In the genomic region with DNA sequence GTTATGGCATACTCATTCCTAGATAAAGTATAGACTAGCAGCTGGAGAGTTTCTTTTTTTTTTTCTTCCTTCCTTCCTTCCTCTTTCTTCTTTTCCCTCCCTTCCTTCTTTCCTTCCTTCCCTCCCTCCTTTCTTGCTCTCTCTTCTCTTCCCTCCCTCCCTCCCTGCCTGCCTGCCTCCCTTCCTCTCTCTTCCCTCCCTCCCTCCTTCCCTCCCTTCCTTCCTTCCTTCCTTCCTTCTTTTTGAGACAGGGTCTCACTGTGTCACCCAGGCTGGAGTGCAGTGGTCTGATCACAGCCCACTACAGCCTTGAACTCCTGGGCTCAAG, we compare ENCODE assay signal across 13 cellular contexts. TPM values are rescaled to one million over a fixed set of nuclear protein-coding genes. Genes with fewer than 3 reads are reported as not detected.
DNase-seq lines count a peak whose midpoint lies in the region; ATAC-seq and TF ChIP-seq lines count a peak whose summit lies in the region.
"Had no signal": no experiment of that assay in that cellular context is flagged by ENCODE, and none has a peak within 500 bp of the region (broad histone marks: within the 10 kb centered on the region; RNA-seq: fewer than 3 reads in every experiment).

No MANE protein-coding gene starts in this region.

- peak overlapping the region; percentile 36 for H3K27ac ChIP-seq in Panc1 (ENCODE audit: low read length)
- peak overlapping the region; percentile 73 to 83 (median 80) for H3K27ac ChIP-seq in esophagus muscularis mucosa (replicated peaks in 1 of 4)
- peak overlapping the region; percentile 72 to 89 (median 78) for H3K27ac ChIP-seq in thyroid gland
- H3K27ac ChIP-seq: brain microvascular endothelial cell had no signal

- H3K27me3 ChIP-seq in Panc1 (ENCODE audit: control insufficient read depth, insufficient read depth, low read length) (no peaks in the 10 kb centered on the region), esophagus muscularis mucosa (no peaks in the 10 kb centered on the region), thyroid gland (no peaks in the 10 kb centered on the region)
- H3K27me3 ChIP-seq: brain microvascular endothelial cell had no signal

- TF ChIP-seq EP300 in esophagus muscularis mucosa (IDR thresholded peaks at IDR 0.05), result no peak

- H3K4me1 ChIP-seq in Panc1 (ENCODE audit: control insufficient read depth, insufficient read depth, low read length), result peaks cover 22% of the 10 kb centered on the region
- peaks cover 24 to 69% (median 59%) of the 10 kb centered on the region in 4 donors for H3K4me1 ChIP-seq in esophagus muscularis mucosa
- peaks cover 30 to 43% of the 10 kb centered on the region in 2 donors for H3K4me1 ChIP-seq in thyroid gland

- POLR2A ChIA-PET in Panc1 (lab: Charles Lee), result no interaction called here

- H3K36me3 Mint-ChIP-seq in nephron (ENCODE audit: low read depth), result peaks cover 5% of the 10 kb centered on the region
- H3K36me3 Mint-ChIP-seq: CD4-positive, alpha-beta memory T cell had no signal

- CTCF ChIA-PET in Panc1 (lab: Charles Lee), result no interaction called here

- ATAC-seq in Panc1, result no peak
- ATAC-seq in GM21737 (IDR thresholded peaks at IDR 0.05; ENCODE audit: unreplicated experiment), result no peak
- ATAC-seq in GM21423 (IDR thresholded peaks at IDR 0.05; ENCODE audit: unreplicated experiment), result no peak

- TF ChIP-seq POLR2A in esophagus muscularis mucosa (IDR thresholded peaks at IDR 0.05; ENCODE audit: low read depth) (no peak), thyroid gland (IDR thresholded peaks at IDR 0.05) (no peak)

- H3K4me3 ChIP-seq in Panc1 (ENCODE audit: low read depth in 2 of 2, low read length in 2 of 2) (no peak overlapping the region), esophagus muscularis mucosa (peak overlapping the region in 1 of 4 donors; percentile 5), thyroid gland (replicated peaks in 1 of 3) (no peak overlapping the region)

- no peaks in the 10 kb centered on the region for H3K27me3 Mint-ChIP-seq in nephron (ENCODE audit: low read depth)
- H3K27me3 Mint-ChIP-seq: CD4-positive, alpha-beta memory T cell had no signal

- DNase-seq in Panc1 (ENCODE audit: low read depth, low spot score) (no peak), esophagus muscularis mucosa (ENCODE audit: extremely low spot score) (no peak), thyroid gland (no peak), superior temporal gyrus (ENCODE audit: extremely low spot score) (no peak), NCI-H2029 treated with DMSO at 0.1 percent for 48 hours (lab: John Stamatoyannopoulos, UW) (no peak)
- DNase-seq: activated CD4-positive, alpha-beta T cell treated with anti-CD3 and anti-CD28 coated beads, Interleukin-2, amount 50 U/mL, for 4 hours; brain microvascular endothelial cell; CD4-positive, alpha-beta memory T cell; NCI-H1436 had no signal

- H3K9me3 ChIP-seq in Panc1 (ENCODE audit: control insufficient read depth, insufficient read depth, low read depth, low read length) (no peaks in the 10 kb centered on the region), esophagus muscularis mucosa (no peaks in the 10 kb centered on the region), thyroid gland (no peaks in the 10 kb centered on the region)

- in situ Hi-C loops in Panc1 (cut with HindIII; ENCODE audit: low pct_unique_long_range_greater_than_20kb, low sequenced_read_pairs), result no loop called here

- no TSS peak for BruUV-seq in Panc1 (replicated peaks; lab: Mats Ljungman, UMichigan)

- intact Hi-C loops in Panc1 (cut with micrococcal nuclease; ENCODE audit: unreplicated experiment), result no loop called here
- intact Hi-C loops in esophagus muscularis mucosa (cut with DNase I), result no loop called here
- intact Hi-C loops in thyroid gland (cut with DNase I), result no loop called here

- peaks cover 33% of the 10 kb centered on the region for H3K4me1 Mint-ChIP-seq in nephron

- TF ChIP-seq CTCF in Panc1 (IDR thresholded peaks at IDR 0.05) (no peak), esophagus muscularis mucosa (IDR thresholded peaks at IDR 0.05) (no peak), nephron (IDR thresholded peaks at IDR 0.05; ENCODE audit: unreplicated experiment in 3 of 3) (no peak), thyroid gland (IDR thresholded peaks at IDR 0.05) (no peak)

- no peaks in the 10 kb centered on the region for H3K9me3 Mint-ChIP-seq in nephron
- H3K9me3 Mint-ChIP-seq: CD4-positive, alpha-beta memory T cell; T-helper 2 cell treated with Interferon-gamma antibody and Interleukin-4, amounts not matched to agents 5 μg/mL and 100 μg/mL, for 36 hours had no signal

- H3K36me3 ChIP-seq in Panc1 (ENCODE audit: control insufficient read depth, insufficient read depth, low read length) (no peaks in the 10 kb centered on the region), esophagus muscularis mucosa (no peaks in the 10 kb centered on the region), thyroid gland (no peaks in the 10 kb centered on the region)
- H3K36me3 ChIP-seq: brain microvascular endothelial cell had no signal

- peak overlapping the region; percentile 92 to 93 (median 92) for H3K27ac Mint-ChIP-seq in nephron
- H3K27ac Mint-ChIP-seq: T-helper 2 cell treated with Interferon-gamma antibody and Interleukin-4, amounts not matched to agents 5 μg/mL and 100 μg/mL, for 36 hours had no signal

- peak overlapping the region in 1 of 3 experiments; percentile 21 for H3K4me3 Mint-ChIP-seq in nephron
- H3K4me3 Mint-ChIP-seq: CD4-positive, alpha-beta memory T cell; T-helper 2 cell treated with Interferon-gamma antibody and Interleukin-4, amounts not matched to agents 5 μg/mL and 100 μg/mL, for 36 hours had no signal

RNA-seq across cellular contexts. Expression of a gene that starts 7.0 kb away (rescaled TPM):
- 40.8 TPM for total RNA-seq in Panc1 (2021; ENCODE audit: unreplicated experiment)
- polyA plus RNA-seq in Panc1 (2012; ENCODE audit: insufficient read length), result 13.5 TPM
- 10 to 100 TPM; 36.1 to 73.4 (median 54.8) TPM for total RNA-seq in esophagus muscularis mucosa
- 10 to 100 TPM; 58.0 to 99.5 (median 96.7) TPM for total RNA-seq in thyroid gland

RNA-seq across cellular contexts. Expression of a gene that starts 47.5 kb away (rescaled TPM):
- 61.7 TPM for total RNA-seq in Panc1 (2021; ENCODE audit: unreplicated experiment)
- polyA plus RNA-seq in Panc1 (2012; ENCODE audit: insufficient read length), result 41.6 TPM
- total RNA-seq in esophagus muscularis mucosa, result 10 to 100 TPM; 23.3 to 32.6 (median 24.0) TPM
- 10 to 100 TPM; 22.4 to 33.1 (median 24.1) TPM for total RNA-seq in thyroid gland

RNA-seq across cellular contexts. Expression of a gene that starts 47.6 kb away (rescaled TPM):
- 116 TPM for total RNA-seq in Panc1 (2021; ENCODE audit: unreplicated experiment)
- polyA plus RNA-seq in Panc1 (2012; ENCODE audit: insufficient read length), result 85.0 TPM
- 10 to 100 TPM; 59.8 to 94.4 (median 69.4) TPM for total RNA-seq in esophagus muscularis mucosa
- 100 to 1,000 TPM in 3 of 4 donors, 10 to 100 TPM in 1; 95.8 to 124 (median 104) TPM for total RNA-seq in thyroid gland
